Comparison of ENCODE assay signal across 10 cellular contexts in genomic region chr1:214187152-214187900, GRCh38.
DNase-seq lines count a peak whose midpoint lies in the region; ATAC-seq, FAIRE-seq and TF ChIP-seq lines count a peak whose summit lies in the region.
"Had no signal": no experiment of that assay in that cellular context is flagged by ENCODE, and none has a peak within 500 bp of the region (broad histone marks: within the 10 kb centered on the region; RNA-seq: fewer than 3 reads in every experiment).

No MANE protein-coding gene starts in this region.

- H4K91ac ChIP-seq in mesenchymal stem cell (ENCODE audit: low read length) = no peak overlapping the region

- intact Hi-C loops in dorsolateral prefrontal cortex (cut with DNase I) (no loop called here), sigmoid colon (cut with DNase I) (no loop called here)
- intact Hi-C loops in activated CD8-positive, alpha-beta T cell treated with anti-CD3 and anti-CD28 coated beads for 36 hours (cut with micrococcal nuclease) = no loop called here

- TF ChIP-seq RAD21 in A549 (conservative IDR thresholded peaks at IDR 0.05 in 1 of 2, IDR thresholded peaks at IDR 0.05 in 1 of 2) = no peak

- H3K4ac ChIP-seq in mesenchymal stem cell (ENCODE audit: low read depth in 1 of 2, low read length in 2 of 2) = no peak overlapping the region

- no peaks in the 10 kb centered on the region for H3K79me1 ChIP-seq in mesenchymal stem cell (replicated peaks; ENCODE audit: low read length, poor library complexity, severe bottlenecking)

- ATAC-seq in A549 (peak; percentile 43 to 65; a peak in 5 of 6 replicates), GM21737 (IDR thresholded peaks at IDR 0.05; ENCODE audit: unreplicated experiment) (no peak)
- no peak for ATAC-seq in activated CD8-positive, alpha-beta T cell treated with anti-CD3 and anti-CD28 coated beads for 36 hours

- peaks cover 4% of the 10 kb centered on the region for H3K4me1 Mint-ChIP-seq in activated CD8-positive, alpha-beta T cell treated with anti-CD3 and anti-CD28 coated beads for 36 hours (ENCODE audit: low read depth)

- peak overlapping the region; percentile 36 for H3K9ac ChIP-seq in HUES6 (ENCODE audit: low read length)
- H3K9ac ChIP-seq in mesenchymal stem cell (ENCODE audit: low read length) = peak overlapping the region; percentile 22

- CTCF ChIA-PET in A549 (lab: Yijun Ruan, JAX) = interaction anchor here (0.7 to 1.3 kb wide), 2 partner anchors 64 to 74 kb away, joined by 3 read pairs; no protein-coding TSS in a partner anchor
- CTCF ChIA-PET in activated CD8-positive, alpha-beta T cell treated with anti-CD3 and anti-CD28 coated beads for 36 hours (lab: Charles Lee) = interaction anchor here (1.5 kb wide), 1 partner anchor 12 kb away, joined by 8 read pairs; no protein-coding TSS in a partner anchor

- no peak overlapping the region for H2BK120ac ChIP-seq in mesenchymal stem cell (ENCODE audit: low read depth, low read length)

- no peak overlapping the region for H2AFZ ChIP-seq in mesenchymal stem cell (ENCODE audit: low read depth, low read length)

- H2BK15ac ChIP-seq in mesenchymal stem cell (ENCODE audit: low read depth, poor library complexity, severe bottlenecking) = no peak overlapping the region

- H3K4me2 ChIP-seq in A549 (peak overlapping the region; percentile 75), mesenchymal stem cell (ENCODE audit: low read length, poor library complexity, severe bottlenecking) (peak overlapping the region; percentile 57)

- no peaks in the 10 kb centered on the region for H3K36me3 ChIP-seq in HUES6 (ENCODE audit: control insufficient read depth, insufficient read depth, low read length)
- H3K36me3 ChIP-seq in mesenchymal stem cell (ENCODE audit: control insufficient read depth in 1 of 2, insufficient read depth in 2 of 2, low read depth in 1 of 2, low read length in 2 of 2) = no peaks in the 10 kb centered on the region
- no peaks in the 10 kb centered on the region for H3K36me3 ChIP-seq in sigmoid colon
- H3K36me3 ChIP-seq: Peyer's patch, upper lobe of left lung had no signal

- no peak overlapping the region for H3K18ac ChIP-seq in mesenchymal stem cell (ENCODE audit: low read depth in 1 of 2, low read length in 2 of 2)

- H3K4me1 ChIP-seq in A549 (no peaks in the 10 kb centered on the region), HUES6 (ENCODE audit: control insufficient read depth, insufficient read depth, low read length) (peaks cover 12% of the 10 kb centered on the region), mesenchymal stem cell (ENCODE audit: control insufficient read depth, insufficient read depth, low read depth, low read length) (peaks cover 5% of the 10 kb centered on the region), sigmoid colon (peaks cover 0 to 11% (median 9%) of the 10 kb centered on the region in 4 donors)

- H3K27ac ChIP-seq in A549 (no peak overlapping the region), HUES6 (ENCODE audit: low read depth, low read length) (no peak overlapping the region), dorsolateral prefrontal cortex (peak overlapping the region in 15 of 59 donors; percentile 8 to 83 (median 50)), mesenchymal stem cell (ENCODE audit: low read length, poor library complexity, severe bottlenecking) (no peak overlapping the region), sigmoid colon (no peak overlapping the region)
- H3K27ac ChIP-seq: Peyer's patch, upper lobe of left lung had no signal

- TF ChIP-seq CTCF in A549 (IDR thresholded peaks at IDR 0.05) = no peak
- TF ChIP-seq CTCF in dorsolateral prefrontal cortex (IDR thresholded peaks at IDR 0.05 in 54 of 56, conservative IDR thresholded peaks at IDR 0.05 in 2 of 56; ENCODE audit: low read depth in 1 of 56, partially characterized antibody in 56 of 56) = no peak
- TF ChIP-seq CTCF in sigmoid colon (IDR thresholded peaks at IDR 0.05) = no peak
- no peak for TF ChIP-seq CTCF in activated CD8-positive, alpha-beta T cell treated with anti-CD3 and anti-CD28 coated beads for 36 hours (IDR thresholded peaks at IDR 0.05)

- H4K8ac ChIP-seq in mesenchymal stem cell (ENCODE audit: low read length) = no peak overlapping the region

- no peak for FAIRE-seq in A549 (lab: Jason Lieb, UNC)

- no peak overlapping the region for H2AK5ac ChIP-seq in mesenchymal stem cell (ENCODE audit: low read length, severe bottlenecking)

- peak overlapping the region; percentile 30 for H3K4me3 ChIP-seq in A549
- peak overlapping the region; percentile 62 for H3K4me3 ChIP-seq in HUES6 (ENCODE audit: low read depth, low read length)
- H3K4me3 ChIP-seq in dorsolateral prefrontal cortex = peak overlapping the region; percentile 27 to 80 (median 57)
- H3K4me3 ChIP-seq in mesenchymal stem cell (ENCODE audit: insufficient read depth in 1 of 2, low read depth in 1 of 2, low read length in 2 of 2) = peak overlapping the region; percentile 39 to 75
- peak overlapping the region in 2 of 4 donors; percentile 27 to 35 for H3K4me3 ChIP-seq in sigmoid colon

- H3K9me3 ChIP-seq in A549 (peaks cover 4% of the 10 kb centered on the region; the same call in 1 of the 3 replicates), HUES6 (ENCODE audit: control insufficient read depth, insufficient read depth, low read depth, low read length) (peaks cover 4% of the 10 kb centered on the region; the same call in 1 of the 2 replicates), mesenchymal stem cell (ENCODE audit: control insufficient read depth, low read length) (no peaks in the 10 kb centered on the region), sigmoid colon (peaks cover 0 to 2% (median 0%) of the 10 kb centered on the region in 4 donors)
- H3K9me3 ChIP-seq: Peyer's patch, upper lobe of left lung had no signal

- POLR2A ChIA-PET in A549 (lab: Yijun Ruan, JAX) = no interaction called here
- POLR2A ChIA-PET in activated CD8-positive, alpha-beta T cell treated with anti-CD3 and anti-CD28 coated beads for 36 hours (lab: Charles Lee) = no interaction called here

- no peak overlapping the region for H3K27ac Mint-ChIP-seq in activated CD8-positive, alpha-beta T cell treated with anti-CD3 and anti-CD28 coated beads for 36 hours

- TF ChIP-seq POLR2A in A549 (IDR thresholded peaks at IDR 0.05; ENCODE audit: low read length) (no peak), sigmoid colon (IDR thresholded peaks at IDR 0.05) (no peak)

- H3K4me3 Mint-ChIP-seq in activated CD8-positive, alpha-beta T cell treated with anti-CD3 and anti-CD28 coated beads for 36 hours = no peak overlapping the region

- peaks cover 4% of the 10 kb centered on the region for H3K9me3 Mint-ChIP-seq in activated CD8-positive, alpha-beta T cell treated with anti-CD3 and anti-CD28 coated beads for 36 hours

- TF ChIP-seq EP300 in A549 (IDR thresholded peaks at IDR 0.05) (no peak), sigmoid colon (IDR thresholded peaks at IDR 0.05) (no peak)

- H2BK5ac ChIP-seq in mesenchymal stem cell (ENCODE audit: low read depth, low read length, poor library complexity, severe bottlenecking) = no peak overlapping the region

- H3K36me3 Mint-ChIP-seq in activated CD8-positive, alpha-beta T cell treated with anti-CD3 and anti-CD28 coated beads for 36 hours (ENCODE audit: low read depth) = no peaks in the 10 kb centered on the region

- no peak for DNase-seq in A549 (ENCODE audit: low read depth in 1 of 2, low spot score in 1 of 2)
- peak in 5 of 10 donors; percentile 7 to 63 (median 22) for DNase-seq in dorsolateral prefrontal cortex
- DNase-seq in mesenchymal stem cell = no peak
- no peak for DNase-seq in sigmoid colon
- no peak for DNase-seq in activated CD4-positive, CD25-positive, alpha-beta regulatory T cell treated with anti-CD3 and anti-CD28 coated beads, Interleukin-2, amount 50 U/mL, for 72 hours
- no peak for DNase-seq in activated CD8-positive, alpha-beta T cell treated with anti-CD3 and anti-CD28 coated beads for 36 hours
- DNase-seq: Peyer's patch had no signal

- H3K27me3 Mint-ChIP-seq in activated CD8-positive, alpha-beta T cell treated with anti-CD3 and anti-CD28 coated beads for 36 hours = peaks cover 46% of the 10 kb centered on the region

- WGBS in A549 (ENCODE audit: missing lambda C conversion rate) = 30% methylated on average over 28 of the region's 49 CpGs
- 3% methylated on average over 40 of the region's 49 CpGs for WGBS in mesenchymal stem cell
- 7 to 8% methylated on average over 49 of the region's 49 CpGs for WGBS in sigmoid colon, 2 donors

- H3K23ac ChIP-seq in mesenchymal stem cell (ENCODE audit: low read length in 2 of 2) = peak overlapping the region in 1 of 2 experiments; percentile 84

- no peak overlapping the region for H2BK12ac ChIP-seq in mesenchymal stem cell (ENCODE audit: low read length in 2 of 2)

- no peak overlapping the region for H3K14ac ChIP-seq in mesenchymal stem cell (ENCODE audit: low read length in 2 of 2)

- H3K27me3 ChIP-seq in HUES6 (ENCODE audit: control insufficient read depth, insufficient read depth, low read length) = peaks cover 51% of the 10 kb centered on the region
- peaks cover 0 to 55% (median 12%) of the 10 kb centered on the region in 45 donors for H3K27me3 ChIP-seq in dorsolateral prefrontal cortex
- peaks cover 43 to 66% of the 10 kb centered on the region in 2 experiments for H3K27me3 ChIP-seq in mesenchymal stem cell (ENCODE audit: control insufficient read depth in 1 of 2, insufficient read depth in 1 of 2, low read length in 2 of 2)
- peaks cover 17 to 48% (median 23%) of the 10 kb centered on the region in 3 donors for H3K27me3 ChIP-seq in sigmoid colon

TF ChIP-seq in A549, 52 proteins besides CTCF, POLR2A, EP300 and RAD21 (continues in another document):
- TF ChIP-seq, protein P1, sequence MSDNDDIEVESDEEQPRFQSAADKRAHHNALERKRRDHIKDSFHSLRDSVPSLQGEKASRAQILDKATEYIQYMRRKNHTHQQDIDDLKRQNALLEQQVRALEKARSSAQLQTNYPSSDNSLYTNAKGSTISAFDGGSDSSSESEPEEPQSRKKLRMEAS (IDR thresholded peaks at IDR 0.05) = no peak
- TF ChIP-seq JUN (IDR thresholded peaks at IDR 0.05) (no peak), KDM5A (IDR thresholded peaks at IDR 0.05) (no peak), FOSB (CRISPR knock-in tag; IDR thresholded peaks at IDR 0.05) (no peak), USF2 (IDR thresholded peaks at IDR 0.05) (no peak), RNF2 (IDR thresholded peaks at IDR 0.05; ENCODE audit: borderline replicate concordance, low read depth) (0 out of 2 replicates have a peak, but pooled peaks have one; percentile 53), TP53 (CRISPR knock-in tag; IDR thresholded peaks at IDR 0.05) (no peak), ZC3H11A (IDR thresholded peaks at IDR 0.05) (no peak), CEBPB (IDR thresholded peaks at IDR 0.05) (no peak), CHD2 (IDR thresholded peaks at IDR 0.05; ENCODE audit: low read length, partially characterized antibody) (no peak)

Comparison
In these comparisons a context has a peak if more than half of its experiments do, and no peak if none do; other contexts are left out.
1. ATAC-seq: peak in A549 (2 of 2); none in GM21737 (single experiment) and activated CD8-positive, alpha-beta T cell treated with anti-CD3 and anti-CD28 coated beads for 36 hours (single experiment).